12 cellular contexts compared by ENCODE assay signal in the genomic region with DNA sequence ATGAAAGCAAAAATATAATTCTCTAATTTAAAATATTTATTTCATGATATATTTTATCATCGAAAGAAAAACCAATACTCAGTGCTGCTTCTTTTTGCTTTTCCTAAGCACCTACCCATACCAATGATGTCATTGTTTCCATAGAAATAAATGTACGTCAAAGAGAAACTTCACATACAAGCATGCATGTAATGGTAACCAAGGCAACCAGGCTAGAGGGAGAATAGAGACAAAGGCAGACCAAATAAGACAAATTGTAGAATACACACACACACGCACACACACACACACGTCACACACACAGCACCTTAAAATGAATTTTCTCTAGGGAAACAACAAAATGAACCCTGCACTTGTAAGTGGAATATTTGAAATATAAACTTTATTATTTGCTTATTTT.
A peak's percentile ranks its signal among the peaks of the same experiment; 100 is the strongest.
DNase-seq lines count a peak whose midpoint lies in the region; ATAC-seq and TF ChIP-seq lines count a peak whose summit lies in the region.
"Had no signal": no experiment of that assay in that cellular context is flagged by ENCODE, and none has a peak within 500 bp of the region (broad histone marks: within the 10 kb centered on the region; RNA-seq: fewer than 3 reads in every experiment).

No MANE protein-coding gene starts in this region.

- H3K27me3 ChIP-seq in endocrine pancreas (ENCODE audit: control insufficient read depth, insufficient read depth, low read length) (no peaks in the 10 kb centered on the region), psoas muscle (ENCODE audit: insufficient read depth in 3 of 3, low read length in 2 of 3) (no peaks in the 10 kb centered on the region)

- WGBS in psoas muscle, 3 donors: 45 to 52% (median 45%) methylated on average over 4 of the region's 4 CpGs

- H3K4me3 Mint-ChIP-seq in activated T-cell treated with anti-CD3 and anti-CD28 coated beads, Interleukin-2, amount 50 U/mL, for 24 hours: no peak overlapping the region
- H3K4me3 Mint-ChIP-seq: activated B cell treated with CpG ODN at 0.5 μM for 24 hours; stimulated activated memory B cell treated with anti-CD40 and anti-IgM and Interleukin-4, amounts not matched to agents 10 μg/mL and 1 μg/mL and 100 μg/mL, for 72 hours had no signal

- H3K27me3 Mint-ChIP-seq in activated T-cell treated with anti-CD3 and anti-CD28 coated beads, Interleukin-2, amount 50 U/mL, for 24 hours: no peaks in the 10 kb centered on the region
- H3K27me3 Mint-ChIP-seq: activated B cell treated with CpG ODN at 0.5 μM for 24 hours; stimulated activated memory B cell treated with anti-CD40 and anti-IgM and Interleukin-4, amounts not matched to agents 10 μg/mL and 1 μg/mL and 100 μg/mL, for 72 hours had no signal

- H3K36me3 Mint-ChIP-seq in activated T-cell treated with anti-CD3 and anti-CD28 coated beads, Interleukin-2, amount 50 U/mL, for 24 hours (ENCODE audit: low read depth): no peaks in the 10 kb centered on the region

- no peak overlapping the region for H3K27ac Mint-ChIP-seq in activated T-cell treated with anti-CD3 and anti-CD28 coated beads, Interleukin-2, amount 50 U/mL, for 24 hours
- H3K27ac Mint-ChIP-seq: activated B cell treated with CpG ODN at 0.5 μM for 24 hours; stimulated activated memory B cell treated with anti-CD40 and anti-IgM and Interleukin-4, amounts not matched to agents 10 μg/mL and 1 μg/mL and 100 μg/mL, for 72 hours had no signal

- DNase-seq in Ammon's horn (ENCODE audit: low spot score) (peak; percentile 39), NCI-H2196 treated with DMSO at 0.1 percent for 48 hours (lab: John Stamatoyannopoulos, UW; ENCODE audit: unreplicated experiment) (peak; percentile 38), psoas muscle (no peak), RWPE1 (ENCODE audit: low spot score) (no peak)
- DNase-seq in activated T-cell treated with anti-CD3 and anti-CD28 coated beads, Interleukin-2, amount 50 U/mL, for 24 hours: no peak
- DNase-seq: activated B cell treated with CpG ODN at 0.5 μM for 24 hours; KG1; NK-92 treated with Interleukin-12 subunit alpha and Interleukin-12 subunit beta, amount 100 ng/mL, for 24 hours had no signal

- TF ChIP-seq CTCF in HEK293 (tag by site-specific recombination; IDR thresholded peaks at IDR 0.05) (no peak), psoas muscle (IDR thresholded peaks at IDR 0.05) (no peak), RWPE1 (conservative IDR thresholded peaks at IDR 0.05; ENCODE audit: low read depth) (no peak)

- no peak overlapping the region for H3K4me3 ChIP-seq in HEK293 (ENCODE audit: low read depth, low read length)
- H3K4me3 ChIP-seq in endocrine pancreas (ENCODE audit: control insufficient read depth, insufficient read depth, low read length): peak overlapping the region; percentile 80
- H3K4me3 ChIP-seq in psoas muscle: no peak overlapping the region

- H3K4me1 ChIP-seq in HEK293 (ENCODE audit: control insufficient read depth, insufficient read depth, low read length) (no peaks in the 10 kb centered on the region), endocrine pancreas (ENCODE audit: control insufficient read depth, insufficient read depth, low read length) (peaks cover 13% of the 10 kb centered on the region), psoas muscle (no peaks in the 10 kb centered on the region)

- no peaks in the 10 kb centered on the region for H3K36me3 ChIP-seq in HEK293 (ENCODE audit: control insufficient read depth in 2 of 2, insufficient read depth in 1 of 2, low read length in 2 of 2)
- no peaks in the 10 kb centered on the region for H3K36me3 ChIP-seq in endocrine pancreas (ENCODE audit: control insufficient read depth, insufficient read depth, low read length)
- no peaks in the 10 kb centered on the region for H3K36me3 ChIP-seq in psoas muscle (ENCODE audit: insufficient read depth in 1 of 2, low read depth in 1 of 2)

- H3K4me1 Mint-ChIP-seq in activated T-cell treated with anti-CD3 and anti-CD28 coated beads, Interleukin-2, amount 50 U/mL, for 24 hours (ENCODE audit: low read depth): no peaks in the 10 kb centered on the region

- intact Hi-C loops in psoas muscle (cut with DNase I): no loop called here

- H3K9me3 ChIP-seq in HEK293 (ENCODE audit: control insufficient read depth, insufficient read depth, low read depth, low read length): no peaks in the 10 kb centered on the region
- no peaks in the 10 kb centered on the region for H3K9me3 ChIP-seq in endocrine pancreas (ENCODE audit: control insufficient read depth, low read length)
- no peaks in the 10 kb centered on the region for H3K9me3 ChIP-seq in psoas muscle

- CTCF ChIA-PET in HEK293 (lab: Yijun Ruan, JAX): no interaction called here
- CTCF ChIA-PET in RWPE1 (lab: Yijun Ruan, JAX): no interaction called here

- ATAC-seq in psoas muscle (no peak), GM21360 (IDR thresholded peaks at IDR 0.05; ENCODE audit: unreplicated experiment) (no peak)
- ATAC-seq: stimulated activated memory B cell treated with anti-CD40 and anti-IgM and Interleukin-4, amounts not matched to agents 10 μg/mL and 1 μg/mL and 100 μg/mL, for 72 hours had no signal

- H3K9me3 Mint-ChIP-seq in activated T-cell treated with anti-CD3 and anti-CD28 coated beads, Interleukin-2, amount 50 U/mL, for 24 hours: no peaks in the 10 kb centered on the region
- H3K9me3 Mint-ChIP-seq: activated B cell treated with CpG ODN at 0.5 μM for 24 hours; stimulated activated memory B cell treated with anti-CD40 and anti-IgM and Interleukin-4, amounts not matched to agents 10 μg/mL and 1 μg/mL and 100 μg/mL, for 72 hours had no signal

- POLR2A ChIA-PET in HEK293 (lab: Yijun Ruan, JAX): no interaction called here
- POLR2A ChIA-PET in RWPE1 (lab: Yijun Ruan, JAX; ENCODE audit: low non-redundant PET): no interaction called here

- H3K9ac ChIP-seq in endocrine pancreas (ENCODE audit: control insufficient read depth, insufficient read depth, low read length): no peak overlapping the region

- no peak overlapping the region for H3K27ac ChIP-seq in HEK293 (ENCODE audit: extremely low read depth, low read depth, low read length)
- no peak overlapping the region for H3K27ac ChIP-seq in psoas muscle
- H3K27ac ChIP-seq in RWPE1: no peak overlapping the region

TF ChIP-seq in HEK293, 187 proteins besides CTCF, POLR2A, EP300 and RAD21:
- TF ChIP-seq MYNN (tag by site-specific recombination; IDR thresholded peaks at IDR 0.05; ENCODE audit: borderline replicate concordance): 0 out of 2 replicates have a peak, but pooled peaks have one; percentile 45
- TF ChIP-seq ZNF629 (tag by site-specific recombination; IDR thresholded peaks at IDR 0.05): peak; percentile 51
- TF ChIP-seq WT1 (tag by site-specific recombination; IDR thresholded peaks at IDR 0.05): no peak
- TF ChIP-seq, protein P1, sequence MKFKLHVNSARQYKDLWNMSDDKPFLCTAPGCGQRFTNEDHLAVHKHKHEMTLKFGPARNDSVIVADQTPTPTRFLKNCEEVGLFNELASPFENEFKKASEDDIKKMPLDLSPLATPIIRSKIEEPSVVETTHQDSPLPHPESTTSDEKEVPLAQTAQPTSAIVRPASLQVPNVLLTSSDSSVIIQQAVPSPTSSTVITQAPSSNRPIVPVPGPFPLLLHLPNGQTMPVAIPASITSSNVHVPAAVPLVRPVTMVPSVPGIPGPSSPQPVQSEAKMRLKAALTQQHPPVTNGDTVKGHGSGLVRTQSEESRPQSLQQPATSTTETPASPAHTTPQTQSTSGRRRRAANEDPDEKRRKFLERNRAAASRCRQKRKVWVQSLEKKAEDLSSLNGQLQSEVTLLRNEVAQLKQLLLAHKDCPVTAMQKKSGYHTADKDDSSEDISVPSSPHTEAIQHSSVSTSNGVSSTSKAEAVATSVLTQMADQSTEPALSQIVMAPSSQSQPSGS (tag by site-specific recombination; IDR thresholded peaks at IDR 0.05; ENCODE audit: low read depth): peak; percentile 88

Comparison
In these comparisons a context has a peak if more than half of its experiments do, and no peak if none do; other contexts are left out.
1. DNase-seq: peak in Ammon's horn (single experiment) and NCI-H2196 treated with DMSO at 0.1 percent for 48 hours (single experiment); none in activated T-cell treated with anti-CD3 and anti-CD28 coated beads, Interleukin-2, amount 50 U/mL, for 24 hours (single experiment), psoas muscle (0 of 2) and RWPE1 (single experiment).